In genomic region chr1:117679868-117680267, GRCh38 we compare ENCODE assay signal across 19 cellular contexts.
"Had no signal": no experiment of that assay in that cellular context is flagged by ENCODE, and none has a peak within 500 bp of the region (broad histone marks: within the 10 kb centered on the region; RNA-seq: fewer than 3 reads in every experiment).

No MANE protein-coding gene starts in this region.

- H3K36me3 Mint-ChIP-seq: memory B cell; naive thymus-derived CD4-positive, alpha-beta T cell had no signal

- H3K9ac ChIP-seq: parathyroid adenoma had no signal

- H3K4me3 ChIP-seq: dorsolateral prefrontal cortex, hepatocyte, lower lobe of right lung, prostate gland, sigmoid colon, upper lobe of left lung, uterus had no signal

- DNase-seq: central memory CD4-positive, alpha-beta T cell; cortex of kidney; dorsolateral prefrontal cortex; effector CD8-positive, alpha-beta T cell; kidney; lower lobe of right lung; midbrain; naive thymus-derived CD4-positive, alpha-beta T cell; nephron progenitor cell; retina; sigmoid colon; stimulated activated CD4-positive, alpha-beta T cell treated with anti-CD3 and anti-CD28 coated beads, Interleukin-12 subunit alpha, Interleukin-12 subunit beta, amount 100 ng/mL, for 4 hours; stimulated activated naive CD4-positive, alpha-beta T cell; upper lobe of left lung; uterus had no signal

- ATAC-seq: lower lobe of right lung; naive thymus-derived CD4-positive, alpha-beta T cell had no signal

- H3K4me1 ChIP-seq: lower lobe of right lung, prostate gland, upper lobe of left lung, uterus had no signal

- H2AFZ ChIP-seq: hepatocyte, parathyroid adenoma had no signal

- H3K27me3 ChIP-seq: dorsolateral prefrontal cortex, hepatocyte, sigmoid colon, upper lobe of left lung, uterus had no signal

- H3K27ac ChIP-seq: dorsolateral prefrontal cortex, hepatocyte, lower lobe of right lung, parathyroid adenoma, prostate gland, upper lobe of left lung, uterus had no signal

- H3K27ac Mint-ChIP-seq: memory B cell; naive thymus-derived CD4-positive, alpha-beta T cell had no signal

- H3K4me3 Mint-ChIP-seq: memory B cell; naive thymus-derived CD4-positive, alpha-beta T cell; nephron progenitor cell had no signal

- H3K36me3 ChIP-seq: lower lobe of right lung, prostate gland, sigmoid colon, upper lobe of left lung, uterus had no signal

- H3K9me3 ChIP-seq: lower lobe of right lung, prostate gland, sigmoid colon, upper lobe of left lung, uterus had no signal

- H3K4me1 Mint-ChIP-seq: nephron progenitor cell had no signal

- H3K4me2 ChIP-seq: hepatocyte had no signal

- H3K9me3 Mint-ChIP-seq: memory B cell; naive thymus-derived CD4-positive, alpha-beta T cell; nephron progenitor cell had no signal
